In genomic region chrX:44945736-44946135, GRCh38 we compare ENCODE assay signal across 2 cellular contexts.
A peak's percentile ranks its signal among the peaks of the same experiment; 100 is the strongest.
TF ChIP-seq lines count a peak whose summit lies in the region.

No MANE protein-coding gene starts in this region.

TF ChIP-seq in HEK293, 187 proteins besides CTCF, POLR2A, EP300 and RAD21:
- TF ChIP-seq TCF7L2 (IDR thresholded peaks at IDR 0.05; ENCODE audit: borderline replicate concordance, low read depth, low read length) (peak; percentile 30; the same call in 1 of the 2 replicates), IKZF3 (tag by site-specific recombination; IDR thresholded peaks at IDR 0.05) (no peak)

TF ChIP-seq in HepG2, 621 proteins besides CTCF, POLR2A, EP300 and RAD21:
- TF ChIP-seq ZNF550 (CRISPR knock-in tag; IDR thresholded peaks at IDR 0.05; ENCODE audit: borderline replicate concordance) = no peak
- TF ChIP-seq TIGD3 (CRISPR knock-in tag; IDR thresholded peaks at IDR 0.05; ENCODE audit: borderline replicate concordance) = no peak
- TF ChIP-seq STAG1 (CRISPR knock-in tag; IDR thresholded peaks at IDR 0.05) = peak; percentile 56
